Comparison of ENCODE assay signal across 13 cellular contexts in genomic region chr4:169251291-169252235, GRCh38. TPM values are rescaled to one million over a fixed set of nuclear protein-coding genes. Genes with fewer than 3 reads are reported as not detected.
DNase-seq lines count a peak whose midpoint lies in the region; ATAC-seq and TF ChIP-seq lines count a peak whose summit lies in the region.
"Had no signal": no experiment of that assay in that cellular context is flagged by ENCODE, and none has a peak within 500 bp of the region (broad histone marks: within the 10 kb centered on the region; RNA-seq: fewer than 3 reads in every experiment).

No MANE protein-coding gene starts in this region.

- H3K9me3 ChIP-seq in ES-I3 (ENCODE audit: control insufficient read depth, insufficient read depth, low read length) (no peaks in the 10 kb centered on the region), SK-N-SH (no peaks in the 10 kb centered on the region), neuronal stem cell (replicated peaks in 1 of 2; ENCODE audit: control insufficient read depth in 2 of 2, insufficient read depth in 1 of 2, low read depth in 1 of 2, low read length in 2 of 2) (peaks cover 0 to 10% of the 10 kb centered on the region in 2 donors)
- H3K9me3 ChIP-seq: adrenal gland, left ventricle myocardium inferior had no signal

- H3K4me2 ChIP-seq in SK-N-SH: no peak overlapping the region
- H3K4me2 ChIP-seq in neuronal stem cell (ENCODE audit: insufficient read depth, low read length, poor library complexity, severe bottlenecking): no peak overlapping the region

- H2AFZ ChIP-seq in SK-N-SH (ENCODE audit: low read depth): no peak overlapping the region
- H2AFZ ChIP-seq in neuronal stem cell (ENCODE audit: low read length): no peak overlapping the region

- peaks cover 80% of the 10 kb centered on the region for H4K20me1 ChIP-seq in SK-N-SH (ENCODE audit: insufficient read depth)

- CTCF ChIA-PET in SK-N-SH (lab: Yijun Ruan, JAX): interaction anchor here (1.3 to 2.5 kb wide), 3 partner anchors 19 to 223 kb away, joined by 3 to 7 read pairs (median 3); no protein-coding TSS in a partner anchor

- H3K4ac ChIP-seq in neuronal stem cell (ENCODE audit: low read length): no peak overlapping the region

- H3K27ac ChIP-seq in SK-N-SH (ENCODE audit: low read depth in 2 of 2, low read length in 1 of 2) (peak overlapping the region in 1 of 2 experiments; percentile 91; a peak in 1 of 4 replicates), neuronal stem cell (replicated peaks; ENCODE audit: low read length) (peak overlapping the region; percentile 68)
- H3K27ac ChIP-seq: adrenal gland, C4-2B had no signal

- no peak for TF ChIP-seq CTCF in SK-N-SH (IDR thresholded peaks at IDR 0.05)

- peaks cover 58% of the 10 kb centered on the region for H3K4me1 ChIP-seq in ES-I3 (ENCODE audit: insufficient read depth, low read length)
- peaks cover 36 to 60% of the 10 kb centered on the region in 2 experiments for H3K4me1 ChIP-seq in SK-N-SH (ENCODE audit: control insufficient read depth in 1 of 2, insufficient read depth in 2 of 2, low read depth in 1 of 2, low read length in 1 of 2)
- peaks cover 12 to 27% of the 10 kb centered on the region in 2 donors for H3K4me1 ChIP-seq in neuronal stem cell (ENCODE audit: control insufficient read depth in 2 of 2, insufficient read depth in 1 of 2, low read depth in 1 of 2, low read length in 2 of 2)

- no peak overlapping the region for H4K8ac ChIP-seq in neuronal stem cell (ENCODE audit: low read depth, low read length)

- H3K23ac ChIP-seq in neuronal stem cell (ENCODE audit: low read depth, low read length, poor library complexity): no peak overlapping the region

- no peak overlapping the region for H3K18ac ChIP-seq in neuronal stem cell (ENCODE audit: low read length)

- H2AK5ac ChIP-seq in neuronal stem cell (ENCODE audit: low read depth, low read length): no peak overlapping the region

- H2BK12ac ChIP-seq in neuronal stem cell (ENCODE audit: low read length): no peak overlapping the region

- H3K36me3 ChIP-seq in ES-I3 (ENCODE audit: insufficient read depth, low read length) (no peaks in the 10 kb centered on the region), SK-N-SH (replicated peaks in 1 of 2; ENCODE audit: control insufficient read depth in 1 of 2, insufficient read depth in 2 of 2, low read length in 1 of 2) (peaks cover 0 to 9% of the 10 kb centered on the region in 2 experiments), neuronal stem cell (replicated peaks in 1 of 2; ENCODE audit: control insufficient read depth in 2 of 2, insufficient read depth in 2 of 2, low read length in 2 of 2) (peaks cover 0 to 21% of the 10 kb centered on the region in 2 donors)
- H3K36me3 ChIP-seq: adrenal gland, left ventricle myocardium inferior had no signal

- DNase-seq in SK-N-SH (no peak), globus pallidus (ENCODE audit: low spot score) (peak; percentile 33), neuronal stem cell (ENCODE audit: low spot score) (no peak), NCI-H2029 treated with DMSO at 0.1 percent for 48 hours (lab: John Stamatoyannopoulos, UW) (no peak), NCI-H2227 (lab: John Stamatoyannopoulos, UW; ENCODE audit: unreplicated experiment) (no peak), Right ventricle myocardium inferior (ENCODE audit: missing footprints) (no peak), Ammon's horn (ENCODE audit: low spot score) (no peak)
- DNase-seq: activated CD8-positive, alpha-beta memory T cell treated with anti-CD3 and anti-CD28 coated beads for 24 hours; left ventricle myocardium inferior; retina had no signal

- no peak for TF ChIP-seq EP300 in SK-N-SH (IDR thresholded peaks at IDR 0.05; ENCODE audit: borderline replicate concordance in 1 of 2, low read depth in 1 of 2, low read length in 1 of 2)

- no peak overlapping the region for H2BK5ac ChIP-seq in neuronal stem cell (ENCODE audit: low read length)

- 78% methylated on average over 13 of the region's 13 CpGs for WGBS in SK-N-SH (ENCODE audit: low lambda C conversion rate)
- WGBS in neuronal stem cell (ENCODE audit: extremely low coverage in 2 of 2, insufficient read length in 2 of 2, insufficient replicate concordance in 1 of 2), 2 donors: no CpG with 5 or more reads among the region's 13 CpGs

- H2BK120ac ChIP-seq in neuronal stem cell (ENCODE audit: low read depth, low read length): no peak overlapping the region

- no peak for TF ChIP-seq RAD21 in SK-N-SH (IDR thresholded peaks at IDR 0.05; ENCODE audit: low read length)

- intact Hi-C loops in Right ventricle myocardium inferior (cut with DNase I): no loop called here

- H3K79me2 ChIP-seq in SK-N-SH (ENCODE audit: insufficient read depth): peaks cover 99% of the 10 kb centered on the region

- H3K27me3 ChIP-seq in SK-N-SH (ENCODE audit: insufficient read depth): no peaks in the 10 kb centered on the region
- no peaks in the 10 kb centered on the region for H3K27me3 ChIP-seq in neuronal stem cell (ENCODE audit: control insufficient read depth in 3 of 3, insufficient read depth in 3 of 3, low read depth in 1 of 3, low read length in 3 of 3)
- H3K27me3 ChIP-seq: adrenal gland had no signal

- H3K4me3 ChIP-seq in SK-N-SH (ENCODE audit: low read depth in 2 of 2, low read length in 1 of 2): no peak overlapping the region
- H3K4me3 ChIP-seq in neuronal stem cell (ENCODE audit: low read length in 2 of 2): no peak overlapping the region
- H3K4me3 ChIP-seq: adrenal gland had no signal

- H4K91ac ChIP-seq in neuronal stem cell (ENCODE audit: low read depth, low read length, poor library complexity): no peak overlapping the region

- POLR2A ChIA-PET in SK-N-SH (lab: Yijun Ruan, JAX): no interaction called here

- no peaks in the 10 kb centered on the region for H3K79me1 ChIP-seq in neuronal stem cell (ENCODE audit: low read depth, low read length)

- H3F3A ChIP-seq in SK-N-SH (replicated peaks; ENCODE audit: insufficient read depth): peaks cover 49% of the 10 kb centered on the region

- H3K14ac ChIP-seq in neuronal stem cell (ENCODE audit: low read length): no peak overlapping the region

- peak overlapping the region; percentile 18 for H3K9ac ChIP-seq in ES-I3 (ENCODE audit: low read depth, low read length)
- no peak overlapping the region for H3K9ac ChIP-seq in SK-N-SH
- no peak overlapping the region for H3K9ac ChIP-seq in neuronal stem cell (ENCODE audit: low read depth, low read length, poor library complexity)

- no peaks in the 10 kb centered on the region for H3K9me2 ChIP-seq in SK-N-SH

- no peak for ATAC-seq in Right ventricle myocardium inferior

- no peak overlapping the region for H2BK15ac ChIP-seq in neuronal stem cell (ENCODE audit: low read length)

TF ChIP-seq in SK-N-SH, 30 proteins besides CTCF, POLR2A, EP300 and RAD21:
- TF ChIP-seq GABPA (IDR thresholded peaks at IDR 0.05; ENCODE audit: low read depth): no peak
- TF ChIP-seq PBX3 (IDR thresholded peaks at IDR 0.05): peak; percentile 29; the same call in 1 of the 2 replicates
- TF ChIP-seq TEAD4 (IDR thresholded peaks at IDR 0.05; ENCODE audit: borderline replicate concordance, insufficient read depth): peak; percentile 26; the same call in 1 of the 2 replicates
- TF ChIP-seq JUND (IDR thresholded peaks at IDR 0.05): peak; percentile 40; the same call in 1 of the 2 replicates

RNA-seq across cellular contexts. Expression of gene SH3RF1, which starts 19.2 kb away (rescaled TPM):
- 22.0 and 22.1 TPM in 2 replicates for polyA plus RNA-seq in SK-N-SH (2012; rRNA removed)
- 14.8 and 18.6 TPM in 2 replicates for polyA plus RNA-seq in SK-N-SH (2012; cell fraction: cytosol; rRNA removed)
- 16.6 and 24.4 TPM in 2 replicates for polyA plus RNA-seq in SK-N-SH (2012; cell fraction: nucleus; rRNA removed)
- 17.9 TPM for polyA plus RNA-seq in neuronal stem cell (2013, experiment 1 of 2)
- 18.0 TPM for polyA plus RNA-seq in neuronal stem cell (2013, experiment 2 of 2)
- total RNA-seq in Right ventricle myocardium inferior: 8.8 TPM
